ENCODE assay signal across 28 cellular contexts in genomic region chr4:27248829-27249228, GRCh38.
DNase-seq lines count a peak whose midpoint lies in the region; ATAC-seq, FAIRE-seq and TF ChIP-seq lines count a peak whose summit lies in the region.
"Had no signal": no experiment of that assay in that cellular context is flagged by ENCODE, and none has a peak within 500 bp of the region (broad histone marks: within the 10 kb centered on the region; RNA-seq: fewer than 3 reads in every experiment).

No MANE protein-coding gene starts in this region.

- peaks cover 0 to 2% (median 0%) of the 10 kb centered on the region in 8 donors for H3K9me3 Mint-ChIP-seq in CD4-positive, alpha-beta memory T cell

- intact Hi-C loops in Right ventricle myocardium superior (cut with DNase I) (no loop called here), testis (cut with DNase I; ENCODE audit: low total_unique reads) (no loop called here)
- intact Hi-C loops in CD4-positive, alpha-beta memory T cell (cut with micrococcal nuclease), result no loop called here

- no peak overlapping the region for H3K4me3 Mint-ChIP-seq in CD4-positive, alpha-beta memory T cell
- H3K4me3 Mint-ChIP-seq: naive B cell, T-helper 17 cell had no signal

- H3K27ac ChIP-seq in right atrium auricular region (no peak overlapping the region), mesenchymal stem cell (ENCODE audit: low read length, poor library complexity, severe bottlenecking) (no peak overlapping the region), testis (no peak overlapping the region)
- no peak overlapping the region for H3K27ac ChIP-seq in CD4-positive, alpha-beta memory T cell (ENCODE audit: low read depth, low read length)
- H3K27ac ChIP-seq: BLaER1 treated with 17β-estradiol and CSF1 and Interleukin-3, amounts not matched to agents 10 nM and 100 nM; cardiac muscle cell had no signal

- H3K9me3 ChIP-seq in right atrium auricular region (no peaks in the 10 kb centered on the region), mesenchymal stem cell (ENCODE audit: control insufficient read depth, low read length) (peaks cover 9% of the 10 kb centered on the region), testis (no peaks in the 10 kb centered on the region)
- no peaks in the 10 kb centered on the region for H3K9me3 ChIP-seq in CD4-positive, alpha-beta memory T cell (ENCODE audit: control insufficient read depth in 1 of 2, low read length in 2 of 2)
- H3K9me3 ChIP-seq: Caco-2 had no signal

- FAIRE-seq in GM12891 (lab: Jason Lieb, UNC), result no peak
- FAIRE-seq: A204.1, GM19239, RCC 7860 had no signal

- H3K4me1 ChIP-seq in right atrium auricular region (no peaks in the 10 kb centered on the region), mesenchymal stem cell (ENCODE audit: control insufficient read depth, insufficient read depth, low read depth, low read length) (no peaks in the 10 kb centered on the region), testis (no peaks in the 10 kb centered on the region)
- H3K4me1 ChIP-seq in CD4-positive, alpha-beta memory T cell (ENCODE audit: insufficient read depth, low read length), result no peaks in the 10 kb centered on the region
- H3K4me1 ChIP-seq: BLaER1 treated with 17β-estradiol and CSF1 and Interleukin-3, amounts not matched to agents 10 nM and 100 nM; Caco-2 had no signal

- no peaks in the 10 kb centered on the region for H3K36me3 Mint-ChIP-seq in CD4-positive, alpha-beta memory T cell
- H3K36me3 Mint-ChIP-seq: naive B cell had no signal

- H2BK120ac ChIP-seq in mesenchymal stem cell (ENCODE audit: low read depth, low read length), result no peak overlapping the region

- 55% methylated on average over 2 of the region's 2 CpGs for WGBS in mesenchymal stem cell
- 61 to 63% methylated on average over 2 of the region's 2 CpGs for WGBS in testis, 2 donors

- H3K4me3 ChIP-seq in right atrium auricular region, result no peak overlapping the region
- no peak overlapping the region for H3K4me3 ChIP-seq in astrocyte of the spinal cord (ENCODE audit: low read depth, low read length)
- H3K4me3 ChIP-seq in mesenchymal stem cell (ENCODE audit: insufficient read depth in 1 of 2, low read depth in 1 of 2, low read length in 2 of 2), result no peak overlapping the region
- no peak overlapping the region for H3K4me3 ChIP-seq in testis
- H3K4me3 ChIP-seq in CD4-positive, alpha-beta memory T cell (ENCODE audit: low read length in 2 of 2), result no peak overlapping the region
- H3K4me3 ChIP-seq: BLaER1 treated with 17β-estradiol and CSF1 and Interleukin-3, amounts not matched to agents 10 nM and 100 nM; cardiac muscle cell had no signal

- H2AFZ ChIP-seq in mesenchymal stem cell (ENCODE audit: low read depth, low read length), result no peak overlapping the region

- no peaks in the 10 kb centered on the region for H3K27me3 Mint-ChIP-seq in CD4-positive, alpha-beta memory T cell
- H3K27me3 Mint-ChIP-seq: naive B cell, T-helper 17 cell had no signal

- TF ChIP-seq CTCF in right atrium auricular region (IDR thresholded peaks at IDR 0.05), result no peak
- no peak for TF ChIP-seq CTCF in astrocyte of the spinal cord (IDR thresholded peaks at IDR 0.05; ENCODE audit: low read depth, low read length)
- no peak for TF ChIP-seq CTCF in testis (IDR thresholded peaks at IDR 0.05)

- no peak overlapping the region for H3K4ac ChIP-seq in mesenchymal stem cell (ENCODE audit: low read depth in 1 of 2, low read length in 2 of 2)

- H4K91ac ChIP-seq in mesenchymal stem cell (ENCODE audit: low read length), result no peak overlapping the region

- H2BK12ac ChIP-seq in mesenchymal stem cell (ENCODE audit: low read length in 2 of 2), result no peak overlapping the region

- H3K18ac ChIP-seq in mesenchymal stem cell (ENCODE audit: low read depth in 1 of 2, low read length in 2 of 2), result no peak overlapping the region

- H3K14ac ChIP-seq in mesenchymal stem cell (ENCODE audit: low read length in 2 of 2), result no peak overlapping the region

- H3K79me1 ChIP-seq in mesenchymal stem cell (replicated peaks; ENCODE audit: low read length, poor library complexity, severe bottlenecking), result no peaks in the 10 kb centered on the region

- H2AK5ac ChIP-seq in mesenchymal stem cell (ENCODE audit: low read length, severe bottlenecking), result no peak overlapping the region

- H3K27me3 ChIP-seq in right atrium auricular region (no peaks in the 10 kb centered on the region), mesenchymal stem cell (ENCODE audit: control insufficient read depth in 1 of 2, insufficient read depth in 1 of 2, low read length in 2 of 2) (no peaks in the 10 kb centered on the region), testis (no peaks in the 10 kb centered on the region)
- no peaks in the 10 kb centered on the region for H3K27me3 ChIP-seq in CD4-positive, alpha-beta memory T cell (ENCODE audit: insufficient read depth, low read length)
- H3K27me3 ChIP-seq: BLaER1 treated with 17β-estradiol and CSF1 and Interleukin-3, amounts not matched to agents 10 nM and 100 nM; cardiac muscle cell had no signal

- no peak overlapping the region for H2BK15ac ChIP-seq in mesenchymal stem cell (ENCODE audit: low read depth, poor library complexity, severe bottlenecking)

- H3K23ac ChIP-seq in mesenchymal stem cell (ENCODE audit: low read length in 2 of 2), result no peak overlapping the region

- no peaks in the 10 kb centered on the region for H3K36me3 ChIP-seq in right atrium auricular region
- H3K36me3 ChIP-seq in mesenchymal stem cell (ENCODE audit: control insufficient read depth in 1 of 2, insufficient read depth in 2 of 2, low read depth in 1 of 2, low read length in 2 of 2), result no peaks in the 10 kb centered on the region
- no peaks in the 10 kb centered on the region for H3K36me3 ChIP-seq in testis (ENCODE audit: low read depth, missing control alignments)
- no peaks in the 10 kb centered on the region for H3K36me3 ChIP-seq in CD4-positive, alpha-beta memory T cell (ENCODE audit: insufficient read depth, low read length)
- H3K36me3 ChIP-seq: BLaER1 treated with 17β-estradiol and CSF1 and Interleukin-3, amounts not matched to agents 10 nM and 100 nM; cardiac muscle cell had no signal

- H3K4me2 ChIP-seq in mesenchymal stem cell (ENCODE audit: low read length, poor library complexity, severe bottlenecking), result no peak overlapping the region
- H3K4me2 ChIP-seq: BLaER1 treated with 17β-estradiol and CSF1 and Interleukin-3, amounts not matched to agents 10 nM and 100 nM had no signal

- TF ChIP-seq POLR2A in GM12891 (IDR thresholded peaks at IDR 0.05; ENCODE audit: low read depth, low read length) (no peak), testis (IDR thresholded peaks at IDR 0.05) (no peak)

- no peak overlapping the region for H4K8ac ChIP-seq in mesenchymal stem cell (ENCODE audit: low read length)

- no peak overlapping the region for H2BK5ac ChIP-seq in mesenchymal stem cell (ENCODE audit: low read depth, low read length, poor library complexity, severe bottlenecking)

- POLR2A ChIA-PET in CD4-positive, alpha-beta memory T cell (lab: Charles Lee; ENCODE audit: partially characterized antibody), result no interaction called here

- in situ Hi-C loops in astrocyte of the spinal cord (cut with HindIII; ENCODE audit: low sequenced_read_pairs), result no loop called here

- DNase-seq in Right ventricle myocardium superior (no peak), right atrium auricular region (ENCODE audit: low spot score) (no peak), astrocyte of the spinal cord (ENCODE audit: low read depth, low spot score) (peak; percentile 1), mesenchymal stem cell (no peak), GM12891 (ENCODE audit: insufficient read length, low spot score) (no peak), testis (no peak), anterior cingulate cortex (lab: John Stamatoyannopoulos, UW) (no peak)
- no peak for DNase-seq in CD4-positive, alpha-beta memory T cell
- DNase-seq: activated naive CD4-positive, alpha-beta T cell; Caco-2; HCEC 1CT; head of caudate nucleus; mesendoderm; naive B cell; NCI-H1048; NCI-H1694 treated with DMSO at 0.1 percent for 48 hours; NCI-H526; occipital lobe; stimulated activated CD4-positive, alpha-beta T cell treated with anti-CD3 and anti-CD28 coated beads, Interleukin-12 subunit alpha, Interleukin-12 subunit beta, amount 100 ng/mL, for 4 hours; stimulated activated CD4-positive, alpha-beta T cell treated with anti-CD3 and anti-CD28 coated beads, Interleukin-4, amount 100 ng/mL, for 4 hours; stimulated activated naive CD4-positive, alpha-beta T cell treated with Interleukin-2 at 50 U/mL for 16 hours; T-helper 17 cell; trophoblast cell had no signal

- no peaks in the 10 kb centered on the region for H3K4me1 Mint-ChIP-seq in CD4-positive, alpha-beta memory T cell
- H3K4me1 Mint-ChIP-seq: naive B cell, T-helper 17 cell had no signal

- peak overlapping the region; percentile 82 for H3K9ac ChIP-seq in mesenchymal stem cell (ENCODE audit: low read length)
- H3K9ac ChIP-seq: BLaER1 treated with 17β-estradiol and CSF1 and Interleukin-3, amounts not matched to agents 10 nM and 100 nM had no signal

- H3K27ac Mint-ChIP-seq in CD4-positive, alpha-beta memory T cell, result no peak overlapping the region
- H3K27ac Mint-ChIP-seq: naive B cell, T-helper 17 cell had no signal

- peak; percentile 41 for ATAC-seq in Right ventricle myocardium superior (ENCODE audit: poor library complexity)
- ATAC-seq: T-helper 17 cell had no signal

- CTCF ChIA-PET in CD4-positive, alpha-beta memory T cell (lab: Charles Lee; ENCODE audit: partially characterized antibody), result no interaction called here

TF ChIP-seq in GM12891, 5 proteins besides CTCF, POLR2A, EP300 and RAD21:
- TF ChIP-seq TAF1 (IDR thresholded peaks at IDR 0.05; ENCODE audit: low read depth, low read length) (no peak), PAX5 (IDR thresholded peaks at IDR 0.05; ENCODE audit: insufficient read depth, low read length, severe bottlenecking) (no peak), SPI1 (IDR thresholded peaks at IDR 0.05; ENCODE audit: low read depth, low read length) (no peak), POU2F2 (IDR thresholded peaks at IDR 0.05; ENCODE audit: low read depth, low read length) (no peak), POLR2AphosphoS5 (IDR thresholded peaks at IDR 0.05; ENCODE audit: low read depth, low read length) (no peak)
TF ChIP-seq in GM12891: peak in this region for 0.
